In genomic region chr2:9139491-9140443, GRCh38 we compare ENCODE assay signal across 8 cellular contexts.
DNase-seq lines count a peak whose midpoint lies in the region; ATAC-seq lines count a peak whose summit lies in the region.

No MANE protein-coding gene starts in this region.

- H3K4me1 Mint-ChIP-seq in effector memory CD8-positive, alpha-beta T cell (ENCODE audit: low read depth in 2 of 2) = peaks cover 0 to 5% of the 10 kb centered on the region in 2 donors
- peaks cover 7% of the 10 kb centered on the region for H3K4me1 Mint-ChIP-seq in memory B cell

- DNase-seq in DMS53 (lab: John Stamatoyannopoulos, UW) = peak; percentile 67
- peak; percentile 26 to 74 for DNase-seq in NCI-H524 (lab: John Stamatoyannopoulos, UW)
- peak; percentile 81 to 86 for DNase-seq in activated CD4-positive, alpha-beta T cell treated with anti-CD3 and anti-CD28 coated beads, Interleukin-2, amount 50 U/mL, for 48 hours
- DNase-seq in effector memory CD8-positive, alpha-beta T cell = peak; percentile 45 to 49 (median 48)
- peak; percentile 20 to 36 for DNase-seq in memory B cell (ENCODE audit: low spot score in 2 of 2)
- DNase-seq in stimulated activated CD8-positive, alpha-beta memory T cell treated with anti-CD3 and anti-CD28 coated beads, Interleukin-4, amount 100 ng/mL, for 24 hours (ENCODE audit: low read depth) = peak; percentile 57

- peaks cover 20 to 50% of the 10 kb centered on the region in 2 donors for H3K27me3 Mint-ChIP-seq in effector memory CD8-positive, alpha-beta T cell
- H3K27me3 Mint-ChIP-seq in memory B cell = peaks cover 15% of the 10 kb centered on the region

- H3K27ac Mint-ChIP-seq in effector memory CD8-positive, alpha-beta T cell = peak overlapping the region in 1 of 2 donors; percentile 10
- H3K27ac Mint-ChIP-seq in memory B cell = no peak overlapping the region

- ATAC-seq in HG02759 (IDR thresholded peaks at IDR 0.05; ENCODE audit: unreplicated experiment) (peak; percentile 67), memory B cell (ENCODE audit: low read depth) (no peak), HG03045 (IDR thresholded peaks at IDR 0.05; ENCODE audit: unreplicated experiment) (no peak)
- ATAC-seq in effector memory CD8-positive, alpha-beta T cell (replicated peaks) = no peak

- peaks cover under 1% of the 10 kb centered on the region for H3K36me3 Mint-ChIP-seq in effector memory CD8-positive, alpha-beta T cell (ENCODE audit: insufficient read depth)
- H3K36me3 Mint-ChIP-seq in memory B cell = no peaks in the 10 kb centered on the region

- H3K4me3 Mint-ChIP-seq in effector memory CD8-positive, alpha-beta T cell = no peak overlapping the region
- no peak overlapping the region for H3K4me3 Mint-ChIP-seq in memory B cell

- H3K9me3 Mint-ChIP-seq in effector memory CD8-positive, alpha-beta T cell = no peaks in the 10 kb centered on the region
- H3K9me3 Mint-ChIP-seq in memory B cell = no peaks in the 10 kb centered on the region

Comparison
In these comparisons a context has a peak if more than half of its experiments do, and no peak if none do; other contexts are left out.
1. DNase-seq: peak in every context shown above with its lines; median percentile 84 in activated CD4-positive, alpha-beta T cell treated with anti-CD3 and anti-CD28 coated beads, Interleukin-2, amount 50 U/mL, for 48 hours; 67 in DMS53; 57 in stimulated activated CD8-positive, alpha-beta memory T cell treated with anti-CD3 and anti-CD28 coated beads, Interleukin-4, amount 100 ng/mL, for 24 hours; 50 in NCI-H524; 48 in effector memory CD8-positive, alpha-beta T cell; 28 in memory B cell.